ENCODE assay signal across 2 cellular contexts in genomic region chr5:96664669-96665068, GRCh38.
TF ChIP-seq lines count a peak whose summit lies in the region.

No MANE protein-coding gene starts in this region.

TF ChIP-seq in SK-N-SH, 30 proteins besides CTCF, POLR2A, EP300 and RAD21 (continued from another document):
- no peak for TF ChIP-seq ZBTB33 (IDR thresholded peaks at IDR 0.05; ENCODE audit: borderline replicate concordance, low read depth)
- TF ChIP-seq MEF2A (IDR thresholded peaks at IDR 0.05; ENCODE audit: borderline replicate concordance, low read depth) = no peak
- no peak for TF ChIP-seq PBX3 (IDR thresholded peaks at IDR 0.05)
- no peak for TF ChIP-seq CHD2 (IDR thresholded peaks at IDR 0.05; ENCODE audit: low read length, partially characterized antibody)
- TF ChIP-seq TCF12 (IDR thresholded peaks at IDR 0.05) = no peak

TF ChIP-seq in SK-N-SH treated with all-trans-retinoic acid at 6 μM for 48 hours, 23 proteins besides CTCF, POLR2A, EP300 and RAD21 (continued from another document):
- TF ChIP-seq POU6F1 (CRISPR knock-in tag; IDR thresholded peaks at IDR 0.05; ENCODE audit: borderline replicate concordance, low read depth) (no peak), GLIS3 (CRISPR knock-in tag; IDR thresholded peaks at IDR 0.05) (no peak), ZFP3 (CRISPR knock-in tag; IDR thresholded peaks at IDR 0.05) (no peak), ZC3H10 (CRISPR knock-in tag; IDR thresholded peaks at IDR 0.05) (no peak), SNAI2 (CRISPR knock-in tag; IDR thresholded peaks at IDR 0.05) (no peak), BACH2 (CRISPR knock-in tag; IDR thresholded peaks at IDR 0.05; ENCODE audit: borderline replicate concordance) (no peak), ZNF565 (CRISPR knock-in tag; conservative IDR thresholded peaks at IDR 0.05; ENCODE audit: low read depth) (no peak), TSHZ2 (CRISPR knock-in tag; IDR thresholded peaks at IDR 0.05) (no peak)
- TF ChIP-seq, protein P1, sequence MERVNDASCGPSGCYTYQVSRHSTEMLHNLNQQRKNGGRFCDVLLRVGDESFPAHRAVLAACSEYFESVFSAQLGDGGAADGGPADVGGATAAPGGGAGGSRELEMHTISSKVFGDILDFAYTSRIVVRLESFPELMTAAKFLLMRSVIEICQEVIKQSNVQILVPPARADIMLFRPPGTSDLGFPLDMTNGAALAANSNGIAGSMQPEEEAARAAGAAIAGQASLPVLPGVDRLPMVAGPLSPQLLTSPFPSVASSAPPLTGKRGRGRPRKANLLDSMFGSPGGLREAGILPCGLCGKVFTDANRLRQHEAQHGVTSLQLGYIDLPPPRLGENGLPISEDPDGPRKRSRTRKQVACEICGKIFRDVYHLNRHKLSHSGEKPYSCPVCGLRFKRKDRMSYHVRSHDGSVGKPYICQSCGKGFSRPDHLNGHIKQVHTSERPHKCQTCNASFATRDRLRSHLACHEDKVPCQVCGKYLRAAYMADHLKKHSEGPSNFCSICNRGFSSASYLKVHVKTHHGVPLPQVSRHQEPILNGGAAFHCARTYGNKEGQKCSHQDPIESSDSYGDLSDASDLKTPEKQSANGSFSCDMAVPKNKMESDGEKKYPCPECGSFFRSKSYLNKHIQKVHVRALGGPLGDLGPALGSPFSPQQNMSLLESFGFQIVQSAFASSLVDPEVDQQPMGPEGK (CRISPR knock-in tag; IDR thresholded peaks at IDR 0.05; ENCODE audit: borderline replicate concordance) = no peak
TF ChIP-seq in SK-N-SH treated with all-trans-retinoic acid at 6 μM for 48 hours: peak in this region for 0.
